In genomic region chr5:157271740-157272271, GRCh38 we compare ENCODE assay signal across 8 cellular contexts. TPM values are rescaled to one million over a fixed set of nuclear protein-coding genes. Genes with fewer than 3 reads are reported as not detected.
DNase-seq lines count a peak whose midpoint lies in the region; ATAC-seq and TF ChIP-seq lines count a peak whose summit lies in the region.

No MANE protein-coding gene starts in this region.

- TF ChIP-seq EP300 in SK-N-SH (IDR thresholded peaks at IDR 0.05; ENCODE audit: borderline replicate concordance in 1 of 2, low read depth in 1 of 2, low read length in 1 of 2) = no peak

- no peak overlapping the region for H3K4me2 ChIP-seq in SK-N-SH

- no peaks in the 10 kb centered on the region for H3K9me2 ChIP-seq in SK-N-SH

- H4K20me1 ChIP-seq in SK-N-SH (ENCODE audit: insufficient read depth) = no peaks in the 10 kb centered on the region

- H3F3A ChIP-seq in SK-N-SH (replicated peaks; ENCODE audit: insufficient read depth) = peaks cover 5% of the 10 kb centered on the region

- H2AFZ ChIP-seq in SK-N-SH (ENCODE audit: low read depth) = no peak overlapping the region

- TF ChIP-seq RAD21 in SK-N-SH (IDR thresholded peaks at IDR 0.05; ENCODE audit: low read length) = no peak

- H3K9ac ChIP-seq in SK-N-MC (ENCODE audit: insufficient read length) = peak overlapping the region; percentile 30
- no peak overlapping the region for H3K9ac ChIP-seq in SK-N-SH

- H3K9me3 ChIP-seq in SK-N-MC (ENCODE audit: low read depth, low read length) = no peaks in the 10 kb centered on the region; the same call in 1 of the 2 replicates
- H3K9me3 ChIP-seq in SK-N-SH = no peaks in the 10 kb centered on the region

- H3K79me2 ChIP-seq in SK-N-SH (ENCODE audit: insufficient read depth) = no peaks in the 10 kb centered on the region

- DNase-seq in SK-N-MC (ENCODE audit: low read depth, low spot score) = no peak
- peak; percentile 75 for DNase-seq in activated naive CD4-positive, alpha-beta T cell treated with anti-CD3 and anti-CD28 coated beads, Interleukin-2, amount 50 U/mL, for 16 hours
- peak; percentile 71 for DNase-seq in stimulated activated CD4-positive, alpha-beta T cell treated with anti-CD3 and anti-CD28 coated beads, Interleukin-4, amount 100 ng/mL, for 1 hour
- DNase-seq in SK-N-SH = no peak
- no peak for DNase-seq in posterior vena cava (ENCODE audit: low spot score)
- no peak for DNase-seq in coronary artery (ENCODE audit: low spot score)

- CTCF ChIA-PET in SK-N-SH (lab: Yijun Ruan, JAX) = interaction anchor here (1.0 to 1.7 kb wide), 2 partner anchors 12 to 41 kb away, joined by 4 read pairs; no protein-coding TSS in a partner anchor

- peaks cover 0 to 12% of the 10 kb centered on the region in 2 experiments; a peak in 1 of 4 replicates for H3K4me1 ChIP-seq in SK-N-SH (ENCODE audit: control insufficient read depth in 1 of 2, insufficient read depth in 2 of 2, low read depth in 1 of 2, low read length in 1 of 2)

- intact Hi-C loops in posterior vena cava (cut with DNase I) = no loop called here

- no peak for TF ChIP-seq CTCF in SK-N-SH (IDR thresholded peaks at IDR 0.05)
- no peak for TF ChIP-seq CTCF in coronary artery (IDR thresholded peaks at IDR 0.05)

- H3K4me3 ChIP-seq in SK-N-MC = no peak overlapping the region
- no peak overlapping the region for H3K4me3 ChIP-seq in SK-N-SH (ENCODE audit: low read depth in 2 of 2, low read length in 1 of 2)
- no peak overlapping the region for H3K4me3 ChIP-seq in coronary artery

- ATAC-seq in GM18861 (IDR thresholded peaks at IDR 0.05; ENCODE audit: unreplicated experiment) (peak; percentile 80), HG02884 (IDR thresholded peaks at IDR 0.05; ENCODE audit: unreplicated experiment) (peak; percentile 78)

- H3K27ac ChIP-seq in SK-N-MC (peak overlapping the region; percentile 26; the same call in 1 of the 2 replicates), SK-N-SH (ENCODE audit: low read depth in 2 of 2, low read length in 1 of 2) (no peak overlapping the region), coronary artery (no peak overlapping the region)

- H3K27me3 ChIP-seq in SK-N-SH (ENCODE audit: insufficient read depth) = no peaks in the 10 kb centered on the region

- 80% methylated on average over 12 of the region's 12 CpGs for WGBS in SK-N-SH (ENCODE audit: low lambda C conversion rate)

- H3K36me3 ChIP-seq in SK-N-MC (ENCODE audit: insufficient read depth, low read length) (no peaks in the 10 kb centered on the region), SK-N-SH (replicated peaks in 1 of 2; ENCODE audit: control insufficient read depth in 1 of 2, insufficient read depth in 2 of 2, low read length in 1 of 2) (no peaks in the 10 kb centered on the region)

- POLR2A ChIA-PET in SK-N-SH (lab: Yijun Ruan, JAX) = no interaction called here

TF ChIP-seq in SK-N-SH, 30 proteins besides CTCF, POLR2A, EP300 and RAD21:
- TF ChIP-seq EZH2phosphoT487 (IDR thresholded peaks at IDR 0.05; ENCODE audit: borderline replicate concordance, low read depth) = no peak
- no peak for TF ChIP-seq IRF3 (IDR thresholded peaks at IDR 0.05; ENCODE audit: low read depth, low read length)
- no peak for TF ChIP-seq CHD2 (IDR thresholded peaks at IDR 0.05; ENCODE audit: low read length, partially characterized antibody)
- TF ChIP-seq SIN3A (IDR thresholded peaks at IDR 0.05; ENCODE audit: borderline replicate concordance, low read depth, low read length) = no peak
- no peak for TF ChIP-seq RXRA (IDR thresholded peaks at IDR 0.05; ENCODE audit: borderline replicate concordance, low read depth)
- TF ChIP-seq GATA2 (CRISPR knock-in tag; IDR thresholded peaks at IDR 0.05) = no peak
- TF ChIP-seq USF2 (IDR thresholded peaks at IDR 0.05; ENCODE audit: borderline replicate concordance, low read depth, low read length) = no peak
- no peak for TF ChIP-seq MAX (IDR thresholded peaks at IDR 0.05; ENCODE audit: low read depth)
- no peak for TF ChIP-seq USF1 (IDR thresholded peaks at IDR 0.05; ENCODE audit: borderline replicate concordance, low read depth)
- TF ChIP-seq PBX3 (IDR thresholded peaks at IDR 0.05) = no peak
- TF ChIP-seq ELF1 (IDR thresholded peaks at IDR 0.05) = no peak
- no peak for TF ChIP-seq MEF2A (IDR thresholded peaks at IDR 0.05; ENCODE audit: borderline replicate concordance, low read depth)
- TF ChIP-seq YY1 (IDR thresholded peaks at IDR 0.05; ENCODE audit: low read depth) = no peak
- TF ChIP-seq POLR2AphosphoS5 (IDR thresholded peaks at IDR 0.05; ENCODE audit: low read depth, low read length) = no peak
- TF ChIP-seq, protein P1, sequence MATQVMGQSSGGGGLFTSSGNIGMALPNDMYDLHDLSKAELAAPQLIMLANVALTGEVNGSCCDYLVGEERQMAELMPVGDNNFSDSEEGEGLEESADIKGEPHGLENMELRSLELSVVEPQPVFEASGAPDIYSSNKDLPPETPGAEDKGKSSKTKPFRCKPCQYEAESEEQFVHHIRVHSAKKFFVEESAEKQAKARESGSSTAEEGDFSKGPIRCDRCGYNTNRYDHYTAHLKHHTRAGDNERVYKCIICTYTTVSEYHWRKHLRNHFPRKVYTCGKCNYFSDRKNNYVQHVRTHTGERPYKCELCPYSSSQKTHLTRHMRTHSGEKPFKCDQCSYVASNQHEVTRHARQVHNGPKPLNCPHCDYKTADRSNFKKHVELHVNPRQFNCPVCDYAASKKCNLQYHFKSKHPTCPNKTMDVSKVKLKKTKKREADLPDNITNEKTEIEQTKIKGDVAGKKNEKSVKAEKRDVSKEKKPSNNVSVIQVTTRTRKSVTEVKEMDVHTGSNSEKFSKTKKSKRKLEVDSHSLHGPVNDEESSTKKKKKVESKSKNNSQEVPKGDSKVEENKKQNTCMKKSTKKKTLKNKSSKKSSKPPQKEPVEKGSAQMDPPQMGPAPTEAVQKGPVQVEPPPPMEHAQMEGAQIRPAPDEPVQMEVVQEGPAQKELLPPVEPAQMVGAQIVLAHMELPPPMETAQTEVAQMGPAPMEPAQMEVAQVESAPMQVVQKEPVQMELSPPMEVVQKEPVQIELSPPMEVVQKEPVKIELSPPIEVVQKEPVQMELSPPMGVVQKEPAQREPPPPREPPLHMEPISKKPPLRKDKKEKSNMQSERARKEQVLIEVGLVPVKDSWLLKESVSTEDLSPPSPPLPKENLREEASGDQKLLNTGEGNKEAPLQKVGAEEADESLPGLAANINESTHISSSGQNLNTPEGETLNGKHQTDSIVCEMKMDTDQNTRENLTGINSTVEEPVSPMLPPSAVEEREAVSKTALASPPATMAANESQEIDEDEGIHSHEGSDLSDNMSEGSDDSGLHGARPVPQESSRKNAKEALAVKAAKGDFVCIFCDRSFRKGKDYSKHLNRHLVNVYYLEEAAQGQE (IDR thresholded peaks at IDR 0.05; ENCODE audit: low read depth, low read length) = no peak
- no peak for TF ChIP-seq JUND (IDR thresholded peaks at IDR 0.05)

RNA-seq across cellular contexts. Expression of gene CYFIP2, which starts 5.9 kb away (rescaled TPM):
- polyA plus RNA-seq in SK-N-SH (2012; rRNA removed) = 20.1 and 21.3 TPM in 2 replicates
- 17.0 and 20.2 TPM in 2 replicates for polyA plus RNA-seq in SK-N-SH (2012; cell fraction: cytosol; rRNA removed)
- polyA plus RNA-seq in SK-N-SH (2012; cell fraction: nucleus; rRNA removed) = 43.5 and 54.8 TPM in 2 replicates
- total RNA-seq in posterior vena cava = 100 to 1,000 TPM in 1 of 2 donors, 10 to 100 TPM in 1; 96.6 to 109 TPM

Comparison
In these comparisons a context has a peak if more than half of its experiments do, and no peak if none do; other contexts are left out.
1. DNase-seq: peak in activated naive CD4-positive, alpha-beta T cell treated with anti-CD3 and anti-CD28 coated beads, Interleukin-2, amount 50 U/mL, for 16 hours (single experiment) and stimulated activated CD4-positive, alpha-beta T cell treated with anti-CD3 and anti-CD28 coated beads, Interleukin-4, amount 100 ng/mL, for 1 hour (single experiment); none in SK-N-MC (single experiment), SK-N-SH (single experiment), posterior vena cava (single experiment) and coronary artery (single experiment).